In genomic region chr7:57819491-57819981, GRCh38 we compare ENCODE assay signal across 19 cellular contexts.
A peak's percentile ranks its signal among the peaks of the same experiment; 100 is the strongest.
DNase-seq lines count a peak whose midpoint lies in the region; ATAC-seq and TF ChIP-seq lines count a peak whose summit lies in the region.
"Had no signal": no experiment of that assay in that cellular context is flagged by ENCODE, and none has a peak within 500 bp of the region (broad histone marks: within the 10 kb centered on the region; RNA-seq: fewer than 3 reads in every experiment).

No MANE protein-coding gene starts in this region.

- TF ChIP-seq CTCF in heart right ventricle (IDR thresholded peaks at IDR 0.05) = no peak
- TF ChIP-seq CTCF in upper lobe of right lung (IDR thresholded peaks at IDR 0.05) = no peak

- no peaks in the 10 kb centered on the region for H3K36me3 ChIP-seq in heart right ventricle
- H3K36me3 ChIP-seq in upper lobe of right lung = no peaks in the 10 kb centered on the region
- H3K36me3 ChIP-seq: BLaER1 had no signal

- H3K4me3 ChIP-seq in right cardiac atrium (ENCODE audit: low read length) (no peak overlapping the region), heart right ventricle (no peak overlapping the region), upper lobe of right lung (no peak overlapping the region)
- H3K4me3 ChIP-seq: BLaER1, GM23338 had no signal

- H3K4me1 ChIP-seq in right cardiac atrium (ENCODE audit: control insufficient read depth, insufficient read depth, low read length) (no peaks in the 10 kb centered on the region), heart right ventricle (no peaks in the 10 kb centered on the region), upper lobe of right lung (no peaks in the 10 kb centered on the region)
- H3K4me1 ChIP-seq: BLaER1, Caco-2 had no signal

- 90% methylated on average over 30 of the region's 30 CpGs for WGBS in right cardiac atrium
- WGBS in heart right ventricle, 2 donors = 87 to 91% methylated on average over 30 of the region's 30 CpGs

- H3K27ac ChIP-seq in right cardiac atrium (ENCODE audit: low read length) = no peak overlapping the region
- H3K27ac ChIP-seq in heart right ventricle = no peak overlapping the region
- H3K27ac ChIP-seq in upper lobe of right lung = no peak overlapping the region
- H3K27ac ChIP-seq: 22Rv1, BLaER1, C4-2B had no signal

- intact Hi-C loops in right cardiac atrium (cut with DNase I) = no loop called here
- intact Hi-C loops in heart right ventricle (cut with DNase I) = no loop called here
- intact Hi-C loops in upper lobe of right lung (cut with DNase I) = no loop called here

- DNase-seq in NCI-H748 (lab: John Stamatoyannopoulos, UW; ENCODE audit: unreplicated experiment) (peak; percentile 66), NCI-H748 treated with DMSO at 0.1 percent for 48 hours (lab: John Stamatoyannopoulos, UW) (no peak), right cardiac atrium (peak in 2 of 3 donors; percentile 23 to 41), heart right ventricle (no peak), cerebellum (ENCODE audit: low spot score) (peak; percentile 1), upper lobe of right lung (peak; percentile 56), ureter (ENCODE audit: low spot score) (no peak)
- DNase-seq: Caco-2; CD4-positive, CD25-positive, alpha-beta regulatory T cell; CD8-positive, alpha-beta T cell; DMS153; DND-41; H9 had no signal

- ATAC-seq in right cardiac atrium (no peak), heart right ventricle (no peak), upper lobe of right lung (no peak), GM19467 (IDR thresholded peaks at IDR 0.05; ENCODE audit: unreplicated experiment) (no peak)
- ATAC-seq: CD8-positive, alpha-beta T cell; GM23338; HCT116 had no signal

- H3K9me3 ChIP-seq in right cardiac atrium (ENCODE audit: control insufficient read depth, low read length) (no peaks in the 10 kb centered on the region), heart right ventricle (peaks cover 0 to 34% (median 0%) of the 10 kb centered on the region in 11 donors), upper lobe of right lung (no peaks in the 10 kb centered on the region)
- H3K9me3 ChIP-seq: Caco-2 had no signal

- H3K27me3 ChIP-seq in right cardiac atrium (ENCODE audit: control insufficient read depth, insufficient read depth) (no peaks in the 10 kb centered on the region), heart right ventricle (no peaks in the 10 kb centered on the region), upper lobe of right lung (no peaks in the 10 kb centered on the region)
- H3K27me3 ChIP-seq: BLaER1 had no signal

Comparison
In these comparisons a context has a peak if more than half of its experiments do, and no peak if none do; other contexts are left out.
1. DNase-seq: peak in NCI-H748 (single experiment), right cardiac atrium (2 of 3), cerebellum (single experiment) and upper lobe of right lung (single experiment); none in NCI-H748 treated with DMSO at 0.1 percent for 48 hours (single experiment), heart right ventricle (0 of 2) and ureter (single experiment).